8 cellular contexts compared by ENCODE assay signal in the genomic region with DNA sequence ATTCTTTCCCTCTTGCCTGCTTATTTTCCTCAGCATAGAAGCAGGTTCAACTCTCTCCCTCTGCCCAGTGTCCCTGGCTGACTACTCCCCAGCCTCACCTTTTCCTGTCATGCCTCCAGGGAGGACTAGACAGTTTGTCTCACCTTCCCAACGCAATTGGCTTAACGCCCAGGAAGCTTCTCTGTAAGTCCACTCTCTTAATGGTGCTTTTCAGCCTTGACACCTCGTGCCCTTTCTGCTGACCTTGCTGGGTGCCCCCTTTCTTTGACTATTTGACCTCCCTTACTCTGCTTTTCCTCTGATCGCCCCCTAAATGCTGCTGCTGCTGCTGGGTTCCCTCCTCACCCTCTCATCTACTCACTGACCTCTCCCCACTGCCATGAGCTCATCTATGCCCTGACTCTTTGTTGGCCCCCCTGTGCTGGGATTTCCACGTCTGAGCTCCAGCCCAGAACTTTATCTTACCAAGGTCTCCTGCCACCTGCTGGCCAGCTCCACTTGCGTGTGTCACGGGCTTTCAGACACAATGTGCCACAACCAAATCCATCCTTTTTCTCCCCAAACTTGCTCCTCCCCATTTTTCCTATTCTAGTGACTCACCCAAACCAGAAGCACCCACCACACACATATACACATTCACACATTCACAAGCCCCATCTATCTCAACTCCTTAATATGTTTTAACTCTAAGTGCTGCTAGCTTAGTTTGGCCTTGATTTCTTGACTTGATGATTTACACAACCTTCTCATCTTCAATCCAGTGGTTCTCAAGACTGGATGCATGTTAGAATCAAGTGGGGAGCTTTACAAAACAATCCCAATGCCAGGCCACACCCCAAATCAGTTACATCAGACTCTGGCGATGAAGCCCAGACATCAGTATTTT. TPM values are rescaled to one million over a fixed set of nuclear protein-coding genes. Genes with fewer than 3 reads are reported as not detected.
DNase-seq lines count a peak whose midpoint lies in the region; ATAC-seq, FAIRE-seq and TF ChIP-seq lines count a peak whose summit lies in the region.

No MANE protein-coding gene starts in this region.

- dilution Hi-C loops in IMR-90 (cut with HindIII; ENCODE audit: low sequenced_read_pairs, unreplicated experiment), result no loop called here

- no peak overlapping the region for H2BK15ac ChIP-seq in IMR-90 (ENCODE audit: low read depth, low read length)

- H3K27me3 Mint-ChIP-seq in T-helper 2 cell treated with Interferon-gamma antibody and Interleukin-4, amounts not matched to agents 5 μg/mL and 100 μg/mL, for 36 hours (ENCODE audit: low read depth), result peaks cover 9% of the 10 kb centered on the region

- no peak overlapping the region for H2AK5ac ChIP-seq in IMR-90 (ENCODE audit: low read depth, low read length)

- peaks cover 8% of the 10 kb centered on the region for H3K4me1 Mint-ChIP-seq in T-helper 2 cell treated with Interferon-gamma antibody and Interleukin-4, amounts not matched to agents 5 μg/mL and 100 μg/mL, for 36 hours (ENCODE audit: low read depth)

- H3K4ac ChIP-seq in IMR-90 (ENCODE audit: low read depth, low read length), result no peak overlapping the region

- CTCF ChIA-PET in IMR-90 (lab: Yijun Ruan, JAX), result interaction anchor here (0.8 to 1.8 kb wide), 5 partner anchors 9 to 95 kb away, joined by 3 to 10 read pairs (median 3); no protein-coding TSS in a partner anchor

- no peak overlapping the region for H3K18ac ChIP-seq in IMR-90 (ENCODE audit: low read depth, low read length)

- H2BK120ac ChIP-seq in IMR-90 (ENCODE audit: low read depth, low read length), result no peak overlapping the region

- POLR2A ChIA-PET in IMR-90 (lab: Charles Lee; ENCODE audit: unreplicated experiment), result no interaction called here

- H3K36me3 Mint-ChIP-seq in T-helper 2 cell treated with Interferon-gamma antibody and Interleukin-4, amounts not matched to agents 5 μg/mL and 100 μg/mL, for 36 hours (ENCODE audit: low read depth), result no peaks in the 10 kb centered on the region

- peaks cover 51% of the 10 kb centered on the region for H3K27me3 ChIP-seq in IMR-90 (ENCODE audit: control insufficient read depth, insufficient read depth, low read length)

- H2AFZ ChIP-seq in IMR-90 (replicated peaks; ENCODE audit: low read length, poor library complexity), result peak overlapping the region; percentile 67

- H3K27ac Mint-ChIP-seq in T-helper 2 cell treated with Interferon-gamma antibody and Interleukin-4, amounts not matched to agents 5 μg/mL and 100 μg/mL, for 36 hours, result no peak overlapping the region

- no peaks in the 10 kb centered on the region; the same call in 1 of the 2 replicates for H3K9me1 ChIP-seq in IMR-90 (ENCODE audit: insufficient read depth, low read length)

- peak overlapping the region; percentile 23 for H2AK9ac ChIP-seq in IMR-90 (replicated peaks; ENCODE audit: low read depth, low read length, poor library complexity)

- intact Hi-C loops in IMR-90 (cut with micrococcal nuclease), result no loop called here

- H3K36me3 ChIP-seq in IMR-90 (ENCODE audit: control insufficient read depth, insufficient read depth, low read length), result no peaks in the 10 kb centered on the region

- TF ChIP-seq CTCF in D721Med (IDR thresholded peaks at IDR 0.05; ENCODE audit: insufficient read depth, missing control alignments) (peak; percentile 47), IMR-90 (conservative IDR thresholded peaks at IDR 0.05; ENCODE audit: low read depth, low read length) (peak; percentile 67)

- H3K4me2 ChIP-seq in IMR-90 (ENCODE audit: low read depth, low read length), result no peak overlapping the region

- H3K9me3 ChIP-seq in IMR-90 (ENCODE audit: control insufficient read depth, insufficient read depth, low read length), result no peaks in the 10 kb centered on the region

- no peak overlapping the region for H4K8ac ChIP-seq in IMR-90 (ENCODE audit: low read depth in 2 of 2, low read length in 2 of 2)

- no peaks in the 10 kb centered on the region for H3K79me1 ChIP-seq in IMR-90 (ENCODE audit: low read depth in 1 of 2, low read length in 2 of 2)

- H2BK5ac ChIP-seq in IMR-90 (ENCODE audit: low read depth, low read length, poor library complexity, severe bottlenecking), result no peak overlapping the region

- no peak overlapping the region for H3K4me3 Mint-ChIP-seq in T-helper 2 cell treated with Interferon-gamma antibody and Interleukin-4, amounts not matched to agents 5 μg/mL and 100 μg/mL, for 36 hours

- 18% methylated on average over 4 of the region's 8 CpGs; no CpG with 5 or more reads in 1 of the 2 experiments for WGBS in IMR-90 (ENCODE audit: extremely low coverage in 2 of 2, insufficient read length in 1 of 2), 2 experiments

- no peak for TF ChIP-seq POLR2A in IMR-90 (IDR thresholded peaks at IDR 0.05; ENCODE audit: low read depth, low read length)

- DNase-seq in D721Med (ENCODE audit: insufficient read length, low spot score), result no peak
- peak; percentile 75 for DNase-seq in IMR-90
- peak; percentile 42 for DNase-seq in T-helper 2 cell treated with Interferon-gamma antibody and Interleukin-4, amounts not matched to agents 5 μg/mL and 100 μg/mL, for 36 hours (ENCODE audit: low spot score)
- DNase-seq in T47D (ENCODE audit: low read depth in 1 of 2, low spot score in 1 of 2), result peak; percentile 52 to 62
- no peak for DNase-seq in left lobe of liver (ENCODE audit: low spot score)
- peak; percentile 19 to 28 for DNase-seq in stimulated activated CD8-positive, alpha-beta memory T cell treated with anti-CD3 and anti-CD28 coated beads, Interleukin-2, amount 100 ng/mL, for 1 hour (ENCODE audit: low read depth in 2 of 2)

- BruUV-seq in IMR-90 (replicated peaks; lab: Mats Ljungman, UMichigan), result no TSS peak

- H3K23ac ChIP-seq in IMR-90 (ENCODE audit: low read depth, low read length), result no peak overlapping the region

- H3K4me1 ChIP-seq in IMR-90 (ENCODE audit: control insufficient read depth, insufficient read depth, low read length), result no peaks in the 10 kb centered on the region

- no peak overlapping the region for H3K4me3 ChIP-seq in IMR-90 (ENCODE audit: insufficient read depth, low read depth, low read length)

- no peak overlapping the region for H3K27ac ChIP-seq in IMR-90 (ENCODE audit: insufficient read depth, low read length)

- H4K91ac ChIP-seq in IMR-90 (ENCODE audit: insufficient read depth, low read depth, low read length), result no peak overlapping the region

- no peak overlapping the region for H3K9ac ChIP-seq in IMR-90 (ENCODE audit: low read depth, low read length)

- H3K9me3 Mint-ChIP-seq in T-helper 2 cell treated with Interferon-gamma antibody and Interleukin-4, amounts not matched to agents 5 μg/mL and 100 μg/mL, for 36 hours, result no peaks in the 10 kb centered on the region

- no peak overlapping the region for H3K14ac ChIP-seq in IMR-90 (replicated peaks; ENCODE audit: low read depth, low read length)

- in situ Hi-C loops in IMR-90 (cut with MboI; ENCODE audit: low sequenced_read_pairs), result no loop called here
- in situ Hi-C loops in T47D (cut with HindIII; ENCODE audit: low pct_unique_long_range_greater_than_20kb, low sequenced_read_pairs), result no loop called here

- TF ChIP-seq RAD21 in IMR-90 (IDR thresholded peaks at IDR 0.05; ENCODE audit: low read length), result peak; percentile 60

- peak; percentile 93 for ATAC-seq in IMR-90 (ENCODE audit: low read depth)
- peak; percentile 83 for ATAC-seq in left lobe of liver
- no peak for ATAC-seq in HG03354 (IDR thresholded peaks at IDR 0.05; ENCODE audit: poor library complexity, severe bottlenecking, unreplicated experiment)
- no peak for ATAC-seq in HG03159 (IDR thresholded peaks at IDR 0.05; ENCODE audit: unreplicated experiment)

- H4K5ac ChIP-seq in IMR-90 (ENCODE audit: low read depth, low read length), result no peak overlapping the region

- FAIRE-seq in D721Med (lab: Jason Lieb, UNC), result no peak

- H3K56ac ChIP-seq in IMR-90 (ENCODE audit: extremely low read depth, insufficient read depth, low read length), result no peak overlapping the region

- no peak overlapping the region for H2BK20ac ChIP-seq in IMR-90 (ENCODE audit: low read depth, low read length)

- no peaks in the 10 kb centered on the region for H4K20me1 ChIP-seq in IMR-90 (ENCODE audit: insufficient read depth, low read length)

TF ChIP-seq in IMR-90, 13 proteins besides CTCF, POLR2A, EP300 and RAD21:
- no peak for TF ChIP-seq RFX5 (IDR thresholded peaks at IDR 0.05; ENCODE audit: low read depth, low read length)
- peak; percentile 23 for TF ChIP-seq MAZ (IDR thresholded peaks at IDR 0.05; ENCODE audit: borderline replicate concordance, low read depth, low read length)
- TF ChIP-seq MXI1 (IDR thresholded peaks at IDR 0.05; ENCODE audit: borderline replicate concordance, low read depth, low read length), result no peak
- TF ChIP-seq ELK1 (IDR thresholded peaks at IDR 0.05; ENCODE audit: borderline replicate concordance, low read depth, low read length), result no peak
- TF ChIP-seq, protein P1, sequence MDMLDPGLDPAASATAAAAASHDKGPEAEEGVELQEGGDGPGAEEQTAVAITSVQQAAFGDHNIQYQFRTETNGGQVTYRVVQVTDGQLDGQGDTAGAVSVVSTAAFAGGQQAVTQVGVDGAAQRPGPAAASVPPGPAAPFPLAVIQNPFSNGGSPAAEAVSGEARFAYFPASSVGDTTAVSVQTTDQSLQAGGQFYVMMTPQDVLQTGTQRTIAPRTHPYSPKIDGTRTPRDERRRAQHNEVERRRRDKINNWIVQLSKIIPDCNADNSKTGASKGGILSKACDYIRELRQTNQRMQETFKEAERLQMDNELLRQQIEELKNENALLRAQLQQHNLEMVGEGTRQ (IDR thresholded peaks at IDR 0.05; ENCODE audit: low read depth, low read length), result no peak
- no peak for TF ChIP-seq NFE2L2 (IDR thresholded peaks at IDR 0.05; ENCODE audit: low read depth, low read length)
- TF ChIP-seq SMC3 (IDR thresholded peaks at IDR 0.05; ENCODE audit: low read depth, low read length), result peak; percentile 69
- TF ChIP-seq BHLHE40 (IDR thresholded peaks at IDR 0.05; ENCODE audit: low read depth, low read length), result 0 out of 2 replicates have a peak, but pooled peaks have one; percentile 18

RNA-seq across cellular contexts. Expression of gene EPB42, which starts 16.6 kb away (rescaled TPM):
- total RNA-seq in IMR-90 (2012; rRNA removed), result not detected in 2 replicates
- polyA plus RNA-seq in IMR-90 (2012; rRNA removed), result not detected in 2 replicates
- not detected in 2 replicates for polyA plus RNA-seq in IMR-90 (2012; cell fraction: cytosol; rRNA removed)
- not detected in 2 replicates for polyA plus RNA-seq in IMR-90 (2012; cell fraction: nucleus; rRNA removed; ENCODE audit: low replicate concordance)
- 0.13 TPM for total RNA-seq in left lobe of liver

RNA-seq across cellular contexts. Expression of gene CCNDBP1, which starts 19.1 kb away (rescaled TPM):
- total RNA-seq in IMR-90 (2012; rRNA removed), result 33.9 and 40.3 TPM in 2 replicates
- polyA plus RNA-seq in IMR-90 (2012; rRNA removed), result 33.4 and 34.9 TPM in 2 replicates
- polyA plus RNA-seq in IMR-90 (2012; cell fraction: cytosol; rRNA removed), result 15.8 and 18.6 TPM in 2 replicates
- polyA plus RNA-seq in IMR-90 (2012; cell fraction: nucleus; rRNA removed; ENCODE audit: low replicate concordance), result 16.6 and 32.5 TPM in 2 replicates
- total RNA-seq in left lobe of liver, result 20.0 TPM

Comparison
In these comparisons a context has a peak if more than half of its experiments do, and no peak if none do; other contexts are left out.
1. DNase-seq: peak in IMR-90 (single experiment), T-helper 2 cell treated with Interferon-gamma antibody and Interleukin-4, amounts not matched to agents 5 μg/mL and 100 μg/mL, for 36 hours (single experiment), T47D (2 of 2) and stimulated activated CD8-positive, alpha-beta memory T cell treated with anti-CD3 and anti-CD28 coated beads, Interleukin-2, amount 100 ng/mL, for 1 hour (2 of 2); none in D721Med (single experiment) and left lobe of liver (single experiment).
2. ATAC-seq: peak in IMR-90 (single experiment) and left lobe of liver (single experiment); none in HG03354 (single experiment) and HG03159 (single experiment).